28 cellular contexts compared by ENCODE assay signal in genomic region chr4:45363931-45364330, GRCh38.
"Had no signal": no experiment of that assay in that cellular context is flagged by ENCODE, and none has a peak within 500 bp of the region (broad histone marks: within the 10 kb centered on the region; RNA-seq: fewer than 3 reads in every experiment).

No MANE protein-coding gene starts in this region.

- DNase-seq: hippocampal formation; kidney glomerular epithelial cell; left cardiac atrium; lower lobe of right lung; mesendoderm; naive B cell; natural killer cell; nephron progenitor cell; occipital lobe; ovary; right lobe of liver; stimulated activated CD4-positive, alpha-beta T cell treated with anti-CD3 and anti-CD28 coated beads, Interleukin-12 subunit alpha, Interleukin-12 subunit beta, amount 100 ng/mL, for 4 hours; stimulated activated CD4-positive, alpha-beta T cell treated with anti-CD3 and anti-CD28 coated beads, Interleukin-15, amount 100 ng/mL, for 24 hours; stimulated activated CD4-positive, alpha-beta T cell treated with anti-CD3 and anti-CD28 coated beads, Interleukin-2, amount 100 ng/mL, for 24 hours; stimulated activated CD4-positive, alpha-beta T cell treated with anti-CD3 and anti-CD28 coated beads, Interleukin-4, amount 100 ng/mL, for 1 hour; stimulated activated naive B cell treated with anti-CD40 and anti-IgM and Interleukin-4, amounts not matched to agents 10 μg/mL and 1 μg/mL and 100 μg/mL, for 72 hours; stimulated activated naive CD8-positive, alpha-beta T cell treated with anti-CD3 and anti-CD28 coated beads, Interleukin-15, Interleukin-2, amounts not matched to agents 100 U/mL and 50 U/mL, for 24 hours; stomach; tibial artery; trophoblast cell; upper lobe of right lung had no signal

- H3K36me3 ChIP-seq: lower lobe of right lung, neural progenitor cell, neutrophil, ovary, right atrium auricular region, right lobe of liver, stomach, suprapubic skin, thoracic aorta, tibial artery, upper lobe of right lung had no signal

- H3K4me3 ChIP-seq: lower lobe of right lung, neural progenitor cell, ovary, right atrium auricular region, right lobe of liver, skin epidermis, stomach, suprapubic skin, thoracic aorta, tibial artery, upper lobe of right lung had no signal

- H3K9ac ChIP-seq: neural progenitor cell had no signal

- H3K27ac ChIP-seq: lower lobe of right lung, neural progenitor cell, neutrophil, ovary, right atrium auricular region, right lobe of liver, skin epidermis, stomach, suprapubic skin, thoracic aorta, tibial artery, upper lobe of right lung had no signal

- H3K9me3 ChIP-seq: lower lobe of right lung, neutrophil, ovary, right lobe of liver, suprapubic skin, thoracic aorta, upper lobe of right lung had no signal

- H2AFZ ChIP-seq: neural progenitor cell had no signal

- H3K4me1 ChIP-seq: lower lobe of right lung, neural progenitor cell, right atrium auricular region, right lobe of liver, stomach, suprapubic skin, tibial artery, upper lobe of right lung had no signal

- H3K4me2 ChIP-seq: neural progenitor cell had no signal

- H3K27me3 ChIP-seq: neural progenitor cell, neutrophil, ovary, right atrium auricular region, right lobe of liver, stomach, suprapubic skin, tibial artery, upper lobe of right lung had no signal

- ATAC-seq: left lobe of liver; lower lobe of right lung; natural killer cell; right lobe of liver; stimulated activated naive B cell treated with anti-CD40 and anti-IgM and Interleukin-4, amounts not matched to agents 10 μg/mL and 1 μg/mL and 100 μg/mL, for 72 hours; stimulated activated naive CD8-positive, alpha-beta T cell treated with anti-CD3 and anti-CD28 coated beads, Interleukin-15, Interleukin-2, amounts not matched to agents 100 U/mL and 50 U/mL, for 24 hours; upper lobe of right lung had no signal
